In genomic region chr1:226938903-226939438, GRCh38 we compare ENCODE assay signal across 8 cellular contexts. TPM values are rescaled to one million over a fixed set of nuclear protein-coding genes. Genes with fewer than 3 reads are reported as not detected.
DNase-seq lines count a peak whose midpoint lies in the region; ATAC-seq and TF ChIP-seq lines count a peak whose summit lies in the region.

No MANE protein-coding gene starts in this region.

- no peak for DNase-seq in T-helper 1 cell
- DNase-seq in NT2/D1 (ENCODE audit: low read depth, low spot score), result no peak
- no peak for DNase-seq in colonic mucosa
- no peak for DNase-seq in 8988T

- H3K36me3 Mint-ChIP-seq in T-helper 1 cell treated with Interleukin-12 subunit alpha and Interleukin-12 subunit beta and Interleukin-4 antibody, amounts not matched to agents 30 μg/mL and 1 μg/mL, for 36 hours (ENCODE audit: low read depth), result peaks cover 14% of the 10 kb centered on the region

- H3K9me3 ChIP-seq in NT2/D1 (ENCODE audit: insufficient read depth, low read length) (peaks cover 6% of the 10 kb centered on the region; the same call in 1 of the 2 replicates), colonic mucosa (no peaks in the 10 kb centered on the region), mononuclear cell (ENCODE audit: low read depth, low read length) (peaks cover 17% of the 10 kb centered on the region)

- H3K9ac ChIP-seq in NT2/D1 (ENCODE audit: insufficient read length, low read depth), result peak overlapping the region; percentile 98
- H3K9ac ChIP-seq in colonic mucosa (ENCODE audit: low read depth in 2 of 2, low read length in 2 of 2), result peak overlapping the region; percentile 95 to 97

- H3K9me3 Mint-ChIP-seq in T-helper 1 cell treated with Interleukin-12 subunit alpha and Interleukin-12 subunit beta and Interleukin-4 antibody, amounts not matched to agents 30 μg/mL and 1 μg/mL, for 36 hours, result peaks cover 25% of the 10 kb centered on the region

- intact Hi-C loops in colonic mucosa (cut with DNase I), result no loop called here

- ATAC-seq in HG03460 (IDR thresholded peaks at IDR 0.05; ENCODE audit: unreplicated experiment) (no peak), GM21737 (IDR thresholded peaks at IDR 0.05; ENCODE audit: unreplicated experiment) (no peak)

- peak overlapping the region; percentile 97 for H3K27ac Mint-ChIP-seq in T-helper 1 cell treated with Interleukin-12 subunit alpha and Interleukin-12 subunit beta and Interleukin-4 antibody, amounts not matched to agents 30 μg/mL and 1 μg/mL, for 36 hours

- H3K27me3 Mint-ChIP-seq in T-helper 1 cell treated with Interleukin-12 subunit alpha and Interleukin-12 subunit beta and Interleukin-4 antibody, amounts not matched to agents 30 μg/mL and 1 μg/mL, for 36 hours (ENCODE audit: low read depth), result no peaks in the 10 kb centered on the region

- H3K36me3 ChIP-seq in NT2/D1 (ENCODE audit: insufficient read depth, insufficient read length, low read length) (no peaks in the 10 kb centered on the region), colonic mucosa (no peaks in the 10 kb centered on the region)

- H3K4me1 Mint-ChIP-seq in T-helper 1 cell treated with Interleukin-12 subunit alpha and Interleukin-12 subunit beta and Interleukin-4 antibody, amounts not matched to agents 30 μg/mL and 1 μg/mL, for 36 hours (ENCODE audit: low read depth), result peaks cover 40% of the 10 kb centered on the region

- H3K27me3 ChIP-seq in NT2/D1 (ENCODE audit: insufficient read depth, insufficient read length), result peaks cover 12% of the 10 kb centered on the region
- no peaks in the 10 kb centered on the region for H3K27me3 ChIP-seq in colonic mucosa
- no peaks in the 10 kb centered on the region for H3K27me3 ChIP-seq in mononuclear cell (ENCODE audit: insufficient read depth, low read length)

- no peak for TF ChIP-seq CTCF in colonic mucosa (IDR thresholded peaks at IDR 0.05)

- H3K4me3 Mint-ChIP-seq in T-helper 1 cell treated with Interleukin-12 subunit alpha and Interleukin-12 subunit beta and Interleukin-4 antibody, amounts not matched to agents 30 μg/mL and 1 μg/mL, for 36 hours, result peak overlapping the region; percentile 88

- H3K4me1 ChIP-seq in NT2/D1 (ENCODE audit: insufficient read depth, insufficient read length), result peaks cover 10% of the 10 kb centered on the region
- peaks cover 19% of the 10 kb centered on the region for H3K4me1 ChIP-seq in colonic mucosa
- H3K4me1 ChIP-seq in mononuclear cell (ENCODE audit: insufficient read depth, low read length), result peaks cover 47% of the 10 kb centered on the region

- H3K4me3 ChIP-seq in NT2/D1 (ENCODE audit: insufficient read length, low read depth) (peak overlapping the region; percentile 87), colonic mucosa (peak overlapping the region; percentile 90), mononuclear cell (ENCODE audit: low read length) (peak overlapping the region; percentile 61)

- H3K27ac ChIP-seq in colonic mucosa, result peak overlapping the region; percentile 98

RNA-seq across cellular contexts. Expression of gene COQ8A, which starts 1.1 kb away (rescaled TPM):
- total RNA-seq in colonic mucosa (10 to 100 TPM; 56.3 to 58.1 TPM), mononuclear cell (37.2 TPM)
